Comparison of ENCODE assay signal across 19 cellular contexts in genomic region chr10:114408112-114408967, GRCh38. TPM values are rescaled to one million over a fixed set of nuclear protein-coding genes. Genes with fewer than 3 reads are reported as not detected.
A peak's percentile ranks its signal among the peaks of the same experiment; 100 is the strongest.
DNase-seq lines count a peak whose midpoint lies in the region; ATAC-seq and TF ChIP-seq lines count a peak whose summit lies in the region.
"Had no signal": no experiment of that assay in that cellular context is flagged by ENCODE, and none has a peak within 500 bp of the region (broad histone marks: within the 10 kb centered on the region; RNA-seq: fewer than 3 reads in every experiment).

No MANE protein-coding gene starts in this region.

- H3K9ac ChIP-seq in neuronal stem cell (ENCODE audit: low read depth, low read length, poor library complexity) (no peak overlapping the region), mesendoderm (ENCODE audit: low read length) (no peak overlapping the region)

- peak overlapping the region; percentile 70 for H2BK15ac ChIP-seq in neuronal stem cell (ENCODE audit: low read length)
- H2BK15ac ChIP-seq in mesendoderm (replicated peaks; ENCODE audit: low read depth) = no peak overlapping the region

- H3K4me3 ChIP-seq in Panc1 (ENCODE audit: low read depth in 2 of 2, low read length in 2 of 2) = no peak overlapping the region
- no peak overlapping the region for H3K4me3 ChIP-seq in neuronal stem cell (ENCODE audit: low read length in 2 of 2)
- no peak overlapping the region for H3K4me3 ChIP-seq in mesendoderm (ENCODE audit: low read length)
- H3K4me3 ChIP-seq: gastroesophageal sphincter, MG63, pancreas, thoracic aorta had no signal

- no peak overlapping the region for H4K5ac ChIP-seq in mesendoderm (ENCODE audit: low read length)

- in situ Hi-C loops in Panc1 (cut with HindIII; ENCODE audit: low pct_unique_long_range_greater_than_20kb, low sequenced_read_pairs) = no loop called here

- no peaks in the 10 kb centered on the region for H3K27me3 ChIP-seq in Panc1 (ENCODE audit: control insufficient read depth, insufficient read depth, low read length)
- H3K27me3 ChIP-seq in neuronal stem cell (ENCODE audit: control insufficient read depth in 3 of 3, insufficient read depth in 3 of 3, low read depth in 1 of 3, low read length in 3 of 3) = peaks cover 10 to 78% (median 22%) of the 10 kb centered on the region in 3 experiments
- H3K27me3 ChIP-seq in mesendoderm (ENCODE audit: insufficient read depth, low read length, poor library complexity) = peaks cover 4% of the 10 kb centered on the region
- H3K27me3 ChIP-seq: MG63, pancreas had no signal

- no peaks in the 10 kb centered on the region for H3K79me2 ChIP-seq in mesendoderm (ENCODE audit: control insufficient read depth, insufficient read depth, low read length)

- H2BK120ac ChIP-seq in neuronal stem cell (ENCODE audit: low read depth, low read length) (no peak overlapping the region), mesendoderm (ENCODE audit: low read depth, low read length) (no peak overlapping the region)

- H2AFZ ChIP-seq in neuronal stem cell (ENCODE audit: low read length) = peak overlapping the region; percentile 76

- WGBS in neuronal stem cell (ENCODE audit: extremely low coverage in 2 of 2, insufficient read length in 2 of 2, insufficient replicate concordance in 1 of 2), 2 donors = no CpG with 5 or more reads among the region's 12 CpGs
- WGBS in mesendoderm (ENCODE audit: extremely low coverage, insufficient coverage, low lambda C conversion rate) = no CpG with 5 or more reads among the region's 12 CpGs

- H3K23ac ChIP-seq in neuronal stem cell (ENCODE audit: low read depth, low read length, poor library complexity) = no peak overlapping the region
- H3K23ac ChIP-seq in mesendoderm (ENCODE audit: low read length) = no peak overlapping the region

- H2BK12ac ChIP-seq in neuronal stem cell (ENCODE audit: low read length) = no peak overlapping the region

- H3K4ac ChIP-seq in neuronal stem cell (ENCODE audit: low read length) (no peak overlapping the region), mesendoderm (ENCODE audit: low read depth, low read length) (no peak overlapping the region)

- intact Hi-C loops in Panc1 (cut with micrococcal nuclease; ENCODE audit: unreplicated experiment) = no loop called here

- H3K36me3 ChIP-seq in Panc1 (ENCODE audit: control insufficient read depth, insufficient read depth, low read length) = no peaks in the 10 kb centered on the region
- H3K36me3 ChIP-seq in neuronal stem cell (replicated peaks in 1 of 2; ENCODE audit: control insufficient read depth in 2 of 2, insufficient read depth in 2 of 2, low read length in 2 of 2) = no peaks in the 10 kb centered on the region
- no peaks in the 10 kb centered on the region for H3K36me3 ChIP-seq in mesendoderm (ENCODE audit: control insufficient read depth, insufficient read depth, low read length)
- H3K36me3 ChIP-seq: brain microvascular endothelial cell, gastroesophageal sphincter, MG63, pancreas, thoracic aorta had no signal

- H3K56ac ChIP-seq in mesendoderm (ENCODE audit: low read length) = no peak overlapping the region

- peak overlapping the region; percentile 68 for H4K8ac ChIP-seq in neuronal stem cell (ENCODE audit: low read depth, low read length)
- H4K8ac ChIP-seq in mesendoderm (ENCODE audit: low read depth, low read length) = no peak overlapping the region

- H2BK5ac ChIP-seq in neuronal stem cell (ENCODE audit: low read length) = no peak overlapping the region
- no peak overlapping the region for H2BK5ac ChIP-seq in mesendoderm (ENCODE audit: low read length)

- ATAC-seq in GM18511 (IDR thresholded peaks at IDR 0.05; ENCODE audit: unreplicated experiment) = peak; percentile 47
- ATAC-seq in HG03432 (IDR thresholded peaks at IDR 0.05; ENCODE audit: unreplicated experiment) = peak; percentile 40
- ATAC-seq in Panc1 = no peak
- ATAC-seq: activated CD8-positive, alpha-beta T cell treated with anti-CD3 and anti-CD28 coated beads for 36 hours; gastroesophageal sphincter; pancreas had no signal

- no peak overlapping the region for H4K91ac ChIP-seq in neuronal stem cell (ENCODE audit: low read depth, low read length, poor library complexity)

- TF ChIP-seq CTCF in Panc1 (IDR thresholded peaks at IDR 0.05) = no peak

- peak overlapping the region; percentile 37 for H2AK5ac ChIP-seq in neuronal stem cell (ENCODE audit: low read depth, low read length)
- no peak overlapping the region for H2AK5ac ChIP-seq in mesendoderm (ENCODE audit: low read length)

- BruUV-seq in Panc1 (replicated peaks; lab: Mats Ljungman, UMichigan) = no TSS peak

- no peak overlapping the region for H3K4me2 ChIP-seq in neuronal stem cell (ENCODE audit: insufficient read depth, low read length, poor library complexity, severe bottlenecking)
- no peak overlapping the region for H3K4me2 ChIP-seq in mesendoderm (ENCODE audit: low read length)

- H3K4me1 ChIP-seq in Panc1 (ENCODE audit: control insufficient read depth, insufficient read depth, low read length) (peaks cover 58% of the 10 kb centered on the region), neuronal stem cell (ENCODE audit: control insufficient read depth in 2 of 2, insufficient read depth in 1 of 2, low read depth in 1 of 2, low read length in 2 of 2) (peaks cover 2 to 14% of the 10 kb centered on the region in 2 donors), mesendoderm (ENCODE audit: control insufficient read depth, low read depth, low read length) (peaks cover 2% of the 10 kb centered on the region)

- H3K79me1 ChIP-seq in neuronal stem cell (ENCODE audit: low read depth, low read length) (no peaks in the 10 kb centered on the region), mesendoderm (ENCODE audit: low read length) (no peaks in the 10 kb centered on the region)

- H3K27ac ChIP-seq in Panc1 (ENCODE audit: low read length) (peak overlapping the region; percentile 99), neuronal stem cell (replicated peaks; ENCODE audit: low read length) (no peak overlapping the region), mesendoderm (ENCODE audit: low read depth, low read length) (no peak overlapping the region)
- H3K27ac ChIP-seq: brain microvascular endothelial cell, epithelial cell of prostate, gastroesophageal sphincter, pancreas, thoracic aorta had no signal

- no peak overlapping the region for H3K14ac ChIP-seq in neuronal stem cell (ENCODE audit: low read length)

- DNase-seq in Panc1 (ENCODE audit: low read depth, low spot score) (no peak), neuronal stem cell (ENCODE audit: low spot score) (no peak), mesendoderm (no peak), T-helper 2 cell (no peak), GM19240 (ENCODE audit: insufficient read length, low spot score) (no peak)
- DNase-seq: activated CD8-positive, alpha-beta T cell treated with anti-CD3 and anti-CD28 coated beads for 36 hours; activated naive CD8-positive, alpha-beta T cell treated with anti-CD3 and anti-CD28 coated beads, Interleukin-2, amount 10 ng/mL, durations not matched to agents 7 days and 5 days; activated T-cell treated with anti-CD3 and anti-CD28 coated beads, Interleukin-2, amount 50 U/mL, for 48 hours; brain microvascular endothelial cell; cortex of kidney; GF-D8; MG63; pancreas; SIG-M5 had no signal

- H3K9me3 ChIP-seq in Panc1 (ENCODE audit: control insufficient read depth, insufficient read depth, low read depth, low read length) (no peaks in the 10 kb centered on the region), neuronal stem cell (replicated peaks in 1 of 2; ENCODE audit: control insufficient read depth in 2 of 2, insufficient read depth in 1 of 2, low read depth in 1 of 2, low read length in 2 of 2) (no peaks in the 10 kb centered on the region)
- H3K9me3 ChIP-seq: gastroesophageal sphincter, MG63, pancreas, thoracic aorta had no signal

- CTCF ChIA-PET in Panc1 (lab: Charles Lee) = interaction anchor here (1.0 kb wide), 1 partner anchor 104 kb away, joined by 5 read pairs; no protein-coding TSS in a partner anchor

- peak overlapping the region; percentile 78 for H3K18ac ChIP-seq in neuronal stem cell (ENCODE audit: low read length)
- H3K18ac ChIP-seq in mesendoderm (ENCODE audit: low read length) = no peak overlapping the region

- POLR2A ChIA-PET in Panc1 (lab: Charles Lee) = interaction anchor here (0.5 kb wide), 1 partner anchor 17 kb away, joined by 3 read pairs; no protein-coding TSS in a partner anchor

RNA-seq across cellular contexts. Expression of gene AFAP1L2, which starts 4.0 kb away (rescaled TPM):
- total RNA-seq in Panc1 (2021; ENCODE audit: unreplicated experiment) = 170 TPM
- polyA plus RNA-seq in Panc1 (2012; ENCODE audit: insufficient read length) = 113 TPM
- polyA plus RNA-seq in neuronal stem cell (2013, experiment 1 of 2) = 6.7 TPM
- polyA plus RNA-seq in neuronal stem cell (2013, experiment 2 of 2) = 6.9 TPM
- polyA plus RNA-seq in mesendoderm (2013, experiment 1 of 2) = 2.5 TPM
- 2.6 TPM for polyA plus RNA-seq in mesendoderm (2013, experiment 2 of 2)
